13 cellular contexts compared by ENCODE assay signal in genomic region chr5:6236858-6237481, GRCh38.
A peak's percentile ranks its signal among the peaks of the same experiment; 100 is the strongest.
DNase-seq lines count a peak whose midpoint lies in the region; ATAC-seq and TF ChIP-seq lines count a peak whose summit lies in the region.
"Had no signal": no experiment of that assay in that cellular context is flagged by ENCODE, and none has a peak within 500 bp of the region (broad histone marks: within the 10 kb centered on the region; RNA-seq: fewer than 3 reads in every experiment).

No MANE protein-coding gene starts in this region.

- intact Hi-C loops in heart left ventricle (cut with DNase I), result no loop called here

- H3K27ac ChIP-seq in heart left ventricle, result no peak overlapping the region
- H3K27ac ChIP-seq: KMS-11, thoracic aorta had no signal

- no peak for TF ChIP-seq POLR2A in heart left ventricle (IDR thresholded peaks at IDR 0.05)

- WGBS in heart left ventricle, 4 donors, result 79 to 85% (median 82%) methylated on average over 8 of the region's 8 CpGs

- H3K36me3 ChIP-seq in heart left ventricle, result no peaks in the 10 kb centered on the region
- H3K36me3 ChIP-seq: thoracic aorta had no signal

- H3K4me3 ChIP-seq in heart left ventricle, result no peak overlapping the region
- H3K4me3 ChIP-seq: thoracic aorta had no signal

- peaks cover 0 to 23% (median 4%) of the 10 kb centered on the region in 12 donors for H3K9me3 ChIP-seq in heart left ventricle
- H3K9me3 ChIP-seq: thoracic aorta had no signal

- DNase-seq in NAMALWA (ENCODE audit: low spot score) (peak; percentile 13), EL (no peak), NCI-H146 treated with DMSO at 0.1 percent for 48 hours (lab: John Stamatoyannopoulos, UW; ENCODE audit: unreplicated experiment) (no peak), heart left ventricle (no peak), SIG-M5 treated with dmso at 0.1 percent for 504 hours (lab: John Stamatoyannopoulos, UW; ENCODE audit: unreplicated experiment) (no peak)
- DNase-seq: activated naive CD8-positive, alpha-beta T cell treated with anti-CD3 and anti-CD28 coated beads, Interleukin-2, amount 10 ng/mL, durations not matched to agents 7 days and 5 days; NCI-H2081; nucleus accumbens had no signal

- no peaks in the 10 kb centered on the region for H3K4me1 ChIP-seq in heart left ventricle

- ATAC-seq in GM19043 (IDR thresholded peaks at IDR 0.05; ENCODE audit: low read depth, unreplicated experiment) (peak; percentile 90), HG02763 (IDR thresholded peaks at IDR 0.05; ENCODE audit: unreplicated experiment) (peak; percentile 66), heart left ventricle (no peak)
- ATAC-seq: SK-N-SH treated with all-trans-retinoic acid at 6 μM for 48 hours had no signal

- no peaks in the 10 kb centered on the region for H3K27me3 ChIP-seq in heart left ventricle

- TF ChIP-seq CTCF in heart left ventricle (IDR thresholded peaks at IDR 0.05), result no peak

Comparison
In these comparisons a context has a peak if more than half of its experiments do, and no peak if none do; other contexts are left out.
1. ATAC-seq: peak in GM19043 (single experiment) and HG02763 (single experiment); none in heart left ventricle (0 of 4).